ENCODE assay signal across 9 cellular contexts in the genomic region with DNA sequence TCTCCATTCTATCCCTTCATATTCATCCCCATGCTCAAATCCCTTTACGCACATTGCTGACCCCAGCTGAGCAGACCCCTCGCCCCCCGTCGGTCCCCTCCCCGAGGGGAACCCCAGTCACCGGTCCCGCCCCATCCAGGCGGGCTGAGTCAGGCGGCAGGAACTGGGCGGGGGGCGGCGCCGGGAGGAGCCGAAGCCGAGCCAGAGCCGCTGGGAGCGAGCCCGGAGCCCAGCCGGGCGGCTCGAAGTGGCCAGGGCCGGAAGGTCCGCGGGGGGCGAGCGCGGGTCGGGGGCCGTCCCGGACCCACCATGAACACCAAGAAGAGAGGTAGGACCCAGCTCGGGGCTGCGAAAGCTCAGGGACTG. TPM values are rescaled to one million over a fixed set of nuclear protein-coding genes. Genes with fewer than 3 reads are reported as not detected.
DNase-seq lines count a peak whose midpoint lies in the region; ATAC-seq and TF ChIP-seq lines count a peak whose summit lies in the region.
"Had no signal": no experiment of that assay in that cellular context is flagged by ENCODE, and none has a peak within 500 bp of the region (broad histone marks: within the 10 kb centered on the region; RNA-seq: fewer than 3 reads in every experiment).

No MANE protein-coding gene starts in this region.

- H3K36me3 ChIP-seq in left lung = peaks cover 0 to 38% of the 10 kb centered on the region in 2 donors

- H3K4me3 ChIP-seq in AG10803 (ENCODE audit: low read length) = peak overlapping the region; percentile 73
- peak overlapping the region; percentile 82 for H3K4me3 ChIP-seq in coronary artery
- H3K4me3 ChIP-seq in left lung = peak overlapping the region; percentile 56 to 78

- H3K4me3 Mint-ChIP-seq in stimulated activated effector memory CD8-positive, alpha-beta T cell treated with anti-CD3 and anti-CD28 coated beads, Interleukin-12 subunit alpha, Interleukin-12 subunit beta, amount 100 ng/mL, for 72 hours = peak overlapping the region; percentile 81

- TF ChIP-seq CTCF in AG10803 (conservative IDR thresholded peaks at IDR 0.05; ENCODE audit: low read length) = no peak
- TF ChIP-seq CTCF in VCaP (conservative IDR thresholded peaks at IDR 0.05) = no peak
- TF ChIP-seq CTCF in coronary artery (IDR thresholded peaks at IDR 0.05) = no peak
- no peak for TF ChIP-seq CTCF in left lung (IDR thresholded peaks at IDR 0.05)

- H3K9me3 ChIP-seq in left lung = no peaks in the 10 kb centered on the region

- H3K27ac ChIP-seq in VCaP = peak overlapping the region; percentile 68
- H3K27ac ChIP-seq in coronary artery = peak overlapping the region; percentile 68 to 87
- peak overlapping the region; percentile 79 to 89 for H3K27ac ChIP-seq in left lung

- peaks cover 0 to 92% of the 10 kb centered on the region in 2 donors for H3K4me1 ChIP-seq in left lung

- intact Hi-C loops in left lung (cut with DNase I) = no loop called here

- H3K9me3 Mint-ChIP-seq in stimulated activated effector memory CD8-positive, alpha-beta T cell treated with anti-CD3 and anti-CD28 coated beads, Interleukin-12 subunit alpha, Interleukin-12 subunit beta, amount 100 ng/mL, for 72 hours = no peaks in the 10 kb centered on the region

- peaks cover 65% of the 10 kb centered on the region for H3K4me1 Mint-ChIP-seq in stimulated activated effector memory CD8-positive, alpha-beta T cell treated with anti-CD3 and anti-CD28 coated beads, Interleukin-12 subunit alpha, Interleukin-12 subunit beta, amount 100 ng/mL, for 72 hours

- peaks cover 44% of the 10 kb centered on the region for H3K36me3 Mint-ChIP-seq in stimulated activated effector memory CD8-positive, alpha-beta T cell treated with anti-CD3 and anti-CD28 coated beads, Interleukin-12 subunit alpha, Interleukin-12 subunit beta, amount 100 ng/mL, for 72 hours

- peak overlapping the region; percentile 90 for H3K27ac Mint-ChIP-seq in stimulated activated effector memory CD8-positive, alpha-beta T cell treated with anti-CD3 and anti-CD28 coated beads, Interleukin-12 subunit alpha, Interleukin-12 subunit beta, amount 100 ng/mL, for 72 hours

- ATAC-seq in left lung (peak; percentile 74), HG03175 (IDR thresholded peaks at IDR 0.05; ENCODE audit: unreplicated experiment) (no peak)
- peak; percentile 66 for ATAC-seq in stimulated activated effector memory CD8-positive, alpha-beta T cell treated with anti-CD3 and anti-CD28 coated beads, Interleukin-12 subunit alpha, Interleukin-12 subunit beta, amount 100 ng/mL, for 72 hours

- peak; percentile 35 for DNase-seq in AG10803 (ENCODE audit: low read depth)
- DNase-seq in HCEC 1CT = peak; percentile 46
- no peak for DNase-seq in coronary artery (ENCODE audit: low spot score)
- DNase-seq in left lung = peak; percentile 74 to 92
- peak in 1 of 2 donors; percentile 41 for DNase-seq in stimulated activated effector memory CD8-positive, alpha-beta T cell treated with anti-CD3 and anti-CD28 coated beads, Interleukin-12 subunit alpha, Interleukin-12 subunit beta, amount 100 ng/mL, for 72 hours (ENCODE audit: low spot score in 2 of 2)
- no peak for DNase-seq in NCI-H1092 (lab: John Stamatoyannopoulos, UW)

- peaks cover 0 to 13% of the 10 kb centered on the region in 2 donors for H3K27me3 ChIP-seq in left lung

RNA-seq across cellular contexts. Expression of a gene that starts 8.6 kb away (rescaled TPM):
- total RNA-seq in left lung = 100 to 1,000 TPM in 1 of 2 donors, 10 to 100 TPM in 1; 76.4 to 123 TPM

RNA-seq across cellular contexts. Expression of a gene that starts 25.1 kb away (rescaled TPM):
- 10 to 100 TPM; 27.8 to 35.1 TPM for total RNA-seq in left lung

RNA-seq across cellular contexts. Expression of a gene that starts 53.9 kb away (rescaled TPM):
- total RNA-seq in left lung = 1 to 10 TPM; 1.5 to 1.9 TPM
- total RNA-seq: pulmonary artery endothelial cell had no signal

RNA-seq across cellular contexts. Expression of a gene that starts 56.3 kb away (rescaled TPM):
- 100 to 1,000 TPM; 142 to 185 TPM for total RNA-seq in left lung

Comparison
In these comparisons a context has a peak if more than half of its experiments do, and no peak if none do; other contexts are left out.
1. DNase-seq: peak in AG10803 (single experiment), HCEC 1CT (single experiment) and left lung (2 of 2); none in coronary artery (single experiment) and NCI-H1092 (single experiment).
2. Peak in every context shown above with its lines, with median percentiles within 50 percentile points of each other: H3K4me3 ChIP-seq and H3K27ac ChIP-seq.